ENCODE assay signal across 9 cellular contexts in the genomic region with DNA sequence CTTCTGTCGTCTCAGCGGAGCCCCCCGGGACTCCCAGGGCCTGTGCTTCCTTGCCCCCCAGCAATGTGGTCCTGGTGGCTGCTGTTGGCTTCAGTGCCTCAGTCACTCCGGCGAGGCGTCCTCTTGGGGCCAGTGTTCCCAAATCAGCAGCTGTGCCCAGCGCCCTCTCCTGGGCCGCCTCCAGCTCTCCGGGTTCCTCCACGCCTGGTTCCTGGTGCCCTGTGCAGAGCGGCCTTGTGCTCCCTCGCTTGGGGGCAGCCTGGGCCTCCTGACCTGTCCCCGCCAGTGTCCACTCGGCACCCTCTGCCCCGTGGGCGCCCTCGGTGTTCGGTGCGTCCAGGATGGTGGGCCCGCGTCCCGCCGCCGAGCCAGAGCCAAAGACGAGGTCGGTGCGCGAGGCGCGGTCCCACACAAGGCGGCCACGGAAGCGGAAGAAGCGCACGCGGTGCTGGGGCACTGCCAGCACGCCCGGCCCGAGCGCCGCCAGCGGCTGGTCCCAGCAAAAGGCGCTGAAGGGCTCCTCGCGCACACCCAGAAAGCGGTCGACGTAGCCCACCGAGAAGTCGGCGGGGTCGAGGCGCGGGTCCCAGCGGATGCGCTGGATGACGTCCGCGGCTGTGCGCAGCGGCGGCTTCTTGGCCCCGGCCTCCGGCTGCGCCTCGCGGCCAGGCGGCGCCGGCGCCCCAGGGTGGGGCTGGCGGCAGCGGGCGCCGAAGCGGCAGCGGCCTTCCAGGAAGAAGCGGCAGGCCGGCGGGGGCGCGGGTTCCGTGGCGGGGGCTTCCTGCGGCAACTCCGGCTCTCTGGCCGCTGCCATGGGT. TPM values are rescaled to one million over a fixed set of nuclear protein-coding genes. Genes with fewer than 3 reads are reported as not detected.
DNase-seq lines count a peak whose midpoint lies in the region; ATAC-seq, FAIRE-seq and TF ChIP-seq lines count a peak whose summit lies in the region.
"Had no signal": no experiment of that assay in that cellular context is flagged by ENCODE, and none has a peak within 500 bp of the region (broad histone marks: within the 10 kb centered on the region; RNA-seq: fewer than 3 reads in every experiment).

No MANE protein-coding gene starts in this region.

- 3 to 5% (median 3%) methylated on average over 72 to 87 of the region's 87 CpGs for WGBS in adipose tissue, 3 donors

- FAIRE-seq in GM19239 (lab: Jason Lieb, UNC): peak; percentile 86

- H3K9me3 ChIP-seq in BE2C: no peaks in the 10 kb centered on the region

- peak overlapping the region; percentile 64 for H3K4me3 ChIP-seq in BE2C (ENCODE audit: low read depth, low read length)

- intact Hi-C loops in left ventricle myocardium superior (cut with micrococcal nuclease): no loop called here

- TF ChIP-seq CTCF in BE2C (IDR thresholded peaks at IDR 0.05; ENCODE audit: low read depth, low read length): peak; percentile 44

- peaks cover 4% of the 10 kb centered on the region; the same call in 1 of the 2 replicates for H3K4me1 ChIP-seq in BE2C

- DNase-seq in BE2C (peak; percentile 70), GM19239 (ENCODE audit: insufficient read length, low spot score) (no peak), SW480 (ENCODE audit: low spot score) (peak; percentile 85), left ventricle myocardium superior (peak; percentile 86), retina (peak; percentile 81), SKM-1 treated with dmso at 0.1 percent for 144 hours (lab: John Stamatoyannopoulos, UW; ENCODE audit: unreplicated experiment) (no peak)

- H3K36me3 ChIP-seq in BE2C: peaks cover 33% of the 10 kb centered on the region

- H3K27me3 ChIP-seq in BE2C: no peaks in the 10 kb centered on the region

- ATAC-seq in HG03520 (IDR thresholded peaks at IDR 0.05; ENCODE audit: unreplicated experiment): peak; percentile 6
- peak; percentile 38 for ATAC-seq in left ventricle myocardium superior

- peak overlapping the region; percentile 81 for H3K27ac ChIP-seq in adipose tissue (ENCODE audit: low read depth, low read length)

RNA-seq across cellular contexts. Expression of a gene that starts 0.7 kb away (rescaled TPM):
- 6.1 TPM for polyA plus RNA-seq in BE2C (2012; ENCODE audit: insufficient read depth, insufficient read length, low read depth)
- 10 to 100 TPM in 1 of 3 donors, 1 to 10 TPM in 2; 5.7 to 19.7 (median 7.3) TPM for polyA plus RNA-seq in adipose tissue
- 1.4 TPM for total RNA-seq in left ventricle myocardium superior

RNA-seq across cellular contexts. Expression of a gene that starts 10.2 kb away (rescaled TPM):
- not detected for polyA plus RNA-seq in BE2C (2012; ENCODE audit: insufficient read depth, insufficient read length, low read depth)
- 10 to 100 TPM; 17.1 to 37.7 (median 20.8) TPM for polyA plus RNA-seq in adipose tissue
- 11.0 TPM for total RNA-seq in left ventricle myocardium superior
- total RNA-seq: T-helper 2 cell treated with Interferon-gamma antibody and Interleukin-4, amounts not matched to agents 100 ng/mL and 5 ng/mL, for 36 hours had no signal

RNA-seq across cellular contexts. Expression of a gene that starts 13.9 kb away (rescaled TPM):
- 163 TPM for polyA plus RNA-seq in BE2C (2012; ENCODE audit: insufficient read depth, insufficient read length, low read depth)
- polyA plus RNA-seq in adipose tissue: 100 to 1,000 TPM; 139 to 155 (median 151) TPM
- 69.1 TPM for total RNA-seq in left ventricle myocardium superior

RNA-seq across cellular contexts. Expression of a gene that starts 39.7 kb away (rescaled TPM):
- polyA plus RNA-seq in BE2C (2012; ENCODE audit: insufficient read depth, insufficient read length, low read depth): not detected
- polyA plus RNA-seq in adipose tissue: not detected
- not detected for total RNA-seq in left ventricle myocardium superior

RNA-seq across cellular contexts. Expression of a gene that starts 47.7 kb away (rescaled TPM):
- polyA plus RNA-seq in BE2C (2012; ENCODE audit: insufficient read depth, insufficient read length, low read depth): 1.6 TPM
- 10 to 100 TPM in 1 of 3 donors, under 1 TPM in 2; 0.70 to 11.9 (median 0.79) TPM for polyA plus RNA-seq in adipose tissue
- total RNA-seq in left ventricle myocardium superior: 1.6 TPM

Comparison
In these comparisons a context has a peak if more than half of its experiments do, and no peak if none do; other contexts are left out.
1. DNase-seq: peak in BE2C (single experiment), SW480 (single experiment), left ventricle myocardium superior (single experiment) and retina (single experiment); none in GM19239 (single experiment) and SKM-1 treated with dmso at 0.1 percent for 144 hours (single experiment).